In the genomic region with DNA sequence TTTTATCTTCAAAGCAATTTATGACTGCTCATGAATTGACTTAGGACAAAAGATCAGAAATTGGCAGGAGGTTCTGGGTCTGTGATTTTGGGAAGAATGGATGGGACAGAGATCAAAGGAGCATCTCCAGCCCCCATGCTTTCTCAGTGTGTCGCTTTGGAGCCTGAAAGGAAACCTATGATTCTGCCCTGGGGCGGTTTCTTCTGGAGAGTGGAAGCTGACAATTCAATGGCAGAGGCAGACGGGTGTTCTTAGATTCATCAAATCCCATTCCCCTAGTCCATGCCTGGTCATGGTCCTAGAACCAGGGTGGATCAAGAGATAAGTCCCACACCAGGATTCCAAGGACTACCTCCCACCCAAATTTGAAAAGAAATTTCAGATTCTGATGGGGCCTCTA, we compare ENCODE assay signal across 12 cellular contexts.
DNase-seq lines count a peak whose midpoint lies in the region; ATAC-seq and TF ChIP-seq lines count a peak whose summit lies in the region.
"Had no signal": no experiment of that assay in that cellular context is flagged by ENCODE, and none has a peak within 500 bp of the region (broad histone marks: within the 10 kb centered on the region; RNA-seq: fewer than 3 reads in every experiment).

No MANE protein-coding gene starts in this region.

- peak overlapping the region; percentile 59 for H3K27ac Mint-ChIP-seq in type B pancreatic cell
- H3K27ac Mint-ChIP-seq: CD4-positive, alpha-beta memory T cell had no signal

- DNase-seq in NCI-H146 (lab: John Stamatoyannopoulos, UW) (peak; percentile 65), NCI-H2227 (lab: John Stamatoyannopoulos, UW; ENCODE audit: unreplicated experiment) (peak; percentile 76), islet precursor cell (peak; percentile 56), type B pancreatic cell (ENCODE audit: extremely low spot score, unreplicated experiment) (no peak), NK-92 (lab: John Stamatoyannopoulos, UW; ENCODE audit: unreplicated experiment) (no peak)
- DNase-seq: BE2C; CD4-positive, alpha-beta memory T cell; DMS79; HCEC 1CT had no signal

- no peaks in the 10 kb centered on the region for H3K27me3 Mint-ChIP-seq in type B pancreatic cell

- no peak for TF ChIP-seq CTCF in type B pancreatic cell (conservative IDR thresholded peaks at IDR 0.05)

- H3K9me3 Mint-ChIP-seq in type B pancreatic cell = no peaks in the 10 kb centered on the region
- H3K9me3 Mint-ChIP-seq: CD4-positive, alpha-beta memory T cell had no signal

- ATAC-seq in HG02970 (IDR thresholded peaks at IDR 0.05; ENCODE audit: low FRiP score, unreplicated experiment) (no peak), GM19455 (IDR thresholded peaks at IDR 0.05; ENCODE audit: unreplicated experiment) (no peak)
- ATAC-seq: A549 had no signal

- no peaks in the 10 kb centered on the region for H3K36me3 Mint-ChIP-seq in type B pancreatic cell
- H3K36me3 Mint-ChIP-seq: CD4-positive, alpha-beta memory T cell had no signal

- H3K4me1 Mint-ChIP-seq in type B pancreatic cell (ENCODE audit: unreplicated experiment) = peaks cover 52% of the 10 kb centered on the region
- H3K4me1 Mint-ChIP-seq: CD4-positive, alpha-beta memory T cell had no signal

- H3K4me3 Mint-ChIP-seq in type B pancreatic cell = no peak overlapping the region
- H3K4me3 Mint-ChIP-seq: CD4-positive, alpha-beta memory T cell had no signal

Comparison
In these comparisons a context has a peak if more than half of its experiments do, and no peak if none do; other contexts are left out.
1. DNase-seq: peak in NCI-H146 (single experiment), NCI-H2227 (single experiment) and islet precursor cell (single experiment); none in type B pancreatic cell (single experiment) and NK-92 (single experiment).